In the genomic region with DNA sequence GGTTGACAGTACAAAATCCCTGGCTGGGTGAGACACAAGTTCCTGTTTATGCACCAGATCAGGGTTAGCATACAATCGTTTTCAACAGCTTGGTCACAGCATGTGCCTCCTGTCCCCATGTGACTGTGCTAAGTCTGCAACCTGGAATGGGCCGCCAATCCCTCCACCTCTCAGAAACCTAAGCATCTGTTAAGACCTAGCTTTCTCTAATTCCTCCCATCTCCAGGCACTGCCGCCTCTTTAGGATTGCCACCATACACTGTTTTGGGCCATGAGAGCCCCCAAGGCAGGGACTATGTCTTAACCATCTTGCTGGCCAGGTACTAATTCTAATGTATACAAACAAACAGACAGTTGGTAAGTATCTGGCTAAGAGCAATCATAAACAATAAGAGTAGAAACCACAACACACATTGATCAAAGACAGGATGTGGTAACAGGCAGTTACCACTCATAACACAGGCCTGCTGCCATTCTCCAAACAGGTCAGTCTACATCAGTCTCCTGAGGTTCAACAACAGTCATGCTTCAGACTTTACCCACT, we compare ENCODE assay signal across 10 cellular contexts. TPM values are rescaled to one million over a fixed set of nuclear protein-coding genes. Genes with fewer than 3 reads are reported as not detected.
DNase-seq lines count a peak whose midpoint lies in the region; ATAC-seq and TF ChIP-seq lines count a peak whose summit lies in the region.
"Had no signal": no experiment of that assay in that cellular context is flagged by ENCODE, and none has a peak within 500 bp of the region (broad histone marks: within the 10 kb centered on the region; RNA-seq: fewer than 3 reads in every experiment).

No MANE protein-coding gene starts in this region.

- H3K27ac ChIP-seq in foreskin keratinocyte: no peak overlapping the region
- H3K27ac ChIP-seq: cardiac muscle cell had no signal

- peak; percentile 60 for ATAC-seq in GM18498 (IDR thresholded peaks at IDR 0.05; ENCODE audit: unreplicated experiment)
- ATAC-seq in HG02885 (IDR thresholded peaks at IDR 0.05; ENCODE audit: poor library complexity, unreplicated experiment): peak; percentile 57
- ATAC-seq in foreskin keratinocyte: peak; percentile 45
- ATAC-seq: SK-N-SH treated with all-trans-retinoic acid at 6 μM for 48 hours had no signal

- H3K27me3 ChIP-seq in foreskin keratinocyte: no peaks in the 10 kb centered on the region
- H3K27me3 ChIP-seq: cardiac muscle cell had no signal

- no peak for TF ChIP-seq CTCF in foreskin keratinocyte (conservative IDR thresholded peaks at IDR 0.05)

- DNase-seq in T-helper 2 cell (peak in 3 of 5 experiments; percentile 26 to 96 (median 71)), foreskin keratinocyte (no peak), glomerular visceral epithelial cell (ENCODE audit: extremely low spot score) (no peak), KG1 (lab: John Stamatoyannopoulos, UW) (no peak), NCI-H2227 treated with DMSO at 0.1 percent for 48 hours (lab: John Stamatoyannopoulos, UW) (no peak), DMS153 treated with DMSO at 0.1 percent for 48 hours (lab: John Stamatoyannopoulos, UW; ENCODE audit: unreplicated experiment) (no peak)

- H3K4me1 ChIP-seq in foreskin keratinocyte: no peaks in the 10 kb centered on the region

RNA-seq across cellular contexts. Expression of a gene that starts 25.6 kb away (rescaled TPM):
- 54.8 and 59.8 TPM in 2 replicates for total RNA-seq in foreskin keratinocyte
- polyA plus RNA-seq in foreskin keratinocyte: 34.9 and 40.5 TPM in 2 replicates

RNA-seq across cellular contexts. Expression of a gene that starts 34.5 kb away (rescaled TPM):
- 27.2 and 31.9 TPM in 2 replicates for total RNA-seq in foreskin keratinocyte
- 41.9 and 50.1 TPM in 2 replicates for polyA plus RNA-seq in foreskin keratinocyte

RNA-seq across cellular contexts. Expression of a gene that starts 44.3 kb away (rescaled TPM):
- 24.7 and 26.9 TPM in 2 replicates for total RNA-seq in foreskin keratinocyte
- 3.3 and 3.5 TPM in 2 replicates for polyA plus RNA-seq in foreskin keratinocyte

RNA-seq across cellular contexts. Expression of a gene that starts 53.7 kb away (rescaled TPM):
- total RNA-seq in foreskin keratinocyte: 2.8 and 3.2 TPM in 2 replicates
- polyA plus RNA-seq in foreskin keratinocyte: 1.9 and 2.3 TPM in 2 replicates

Comparison
In these comparisons a context has a peak if more than half of its experiments do, and no peak if none do; other contexts are left out.
1. DNase-seq: peak in T-helper 2 cell (3 of 5); none in foreskin keratinocyte (0 of 2), glomerular visceral epithelial cell (single experiment), KG1 (single experiment), NCI-H2227 treated with DMSO at 0.1 percent for 48 hours (single experiment) and DMS153 treated with DMSO at 0.1 percent for 48 hours (single experiment).
2. Peak in every context shown above with its lines, with median percentiles within 50 percentile points of each other: ATAC-seq.